In genomic region chr21:27805696-27806095, GRCh38 we compare ENCODE assay signal across 14 cellular contexts.
"Had no signal": no experiment of that assay in that cellular context is flagged by ENCODE, and none has a peak within 500 bp of the region (broad histone marks: within the 10 kb centered on the region; RNA-seq: fewer than 3 reads in every experiment).

No MANE protein-coding gene starts in this region.

- H3K27me3 ChIP-seq: esophagus squamous epithelium, foreskin keratinocyte, upper lobe of left lung had no signal

- H3K4me1 ChIP-seq: esophagus squamous epithelium, foreskin keratinocyte, upper lobe of left lung had no signal

- DNase-seq: esophagus squamous epithelium; foreskin keratinocyte; hippocampal formation; left colon; left ventricle myocardium superior; naive thymus-derived CD4-positive, alpha-beta T cell; nephron progenitor cell; posterior cingulate gyrus; small intestine; stimulated activated CD4-positive, alpha-beta T cell treated with anti-CD3 and anti-CD28 coated beads, Interleukin-2, amount 100 ng/mL, for 48 hours; stimulated activated naive CD4-positive, alpha-beta T cell treated with Interleukin-2 at 50 U/mL for 16 hours; upper lobe of left lung had no signal

- H3K4me3 ChIP-seq: esophagus squamous epithelium, lung, upper lobe of left lung had no signal

- H3K9me3 ChIP-seq: esophagus squamous epithelium, upper lobe of left lung had no signal

- H3K27ac ChIP-seq: esophagus squamous epithelium, foreskin keratinocyte, upper lobe of left lung had no signal

- ATAC-seq: foreskin keratinocyte; left colon; left ventricle myocardium superior; naive thymus-derived CD4-positive, alpha-beta T cell; sciatic nerve had no signal

- H3K36me3 ChIP-seq: esophagus squamous epithelium, upper lobe of left lung had no signal
